In genomic region chr1:14102180-14102579, GRCh38 we compare ENCODE assay signal across 27 cellular contexts.
DNase-seq lines count a peak whose midpoint lies in the region; ATAC-seq, FAIRE-seq and TF ChIP-seq lines count a peak whose summit lies in the region.
"Had no signal": no experiment of that assay in that cellular context is flagged by ENCODE, and none has a peak within 500 bp of the region (broad histone marks: within the 10 kb centered on the region; RNA-seq: fewer than 3 reads in every experiment).

No MANE protein-coding gene starts in this region.

- H3K18ac ChIP-seq in H1 (ENCODE audit: extremely low read depth, low read length), result no peak overlapping the region

- H3K27ac ChIP-seq in H1 (ENCODE audit: low read depth, low read length), result no peak overlapping the region
- no peak overlapping the region for H3K27ac ChIP-seq in breast epithelium
- H3K27ac ChIP-seq in left ventricle myocardium inferior (replicated peaks), result no peak overlapping the region
- H3K27ac ChIP-seq: BLaER1 had no signal

- no peak overlapping the region for H3K4me3 ChIP-seq in H1 (ENCODE audit: extremely low read depth in 1 of 4, insufficient read depth in 2 of 4, low read depth in 3 of 4, low read length in 4 of 4)
- H3K4me3 ChIP-seq in breast epithelium, result no peak overlapping the region
- H3K4me3 ChIP-seq in left ventricle myocardium inferior, result no peak overlapping the region
- H3K4me3 ChIP-seq: BLaER1, GM12878 had no signal

- no peak overlapping the region for H3K27ac Mint-ChIP-seq in osteocyte (ENCODE audit: unreplicated experiment)
- H3K27ac Mint-ChIP-seq: CD4-positive, alpha-beta memory T cell; CD4-positive, CD25-positive, alpha-beta regulatory T cell; CD8-positive, alpha-beta memory T cell had no signal

- WGBS in H1 (ENCODE audit: extremely low coverage in 1 of 2, insufficient coverage in 1 of 2, insufficient read length in 1 of 2, insufficient replicate concordance in 2 of 2, low coverage in 1 of 2, low lambda C conversion rate in 2 of 2, missing lambda C conversion rate in 1 of 2), 2 experiments, result 82% methylated on average over 9 of the region's 9 CpGs; no CpG with 5 or more reads in 1 of the 2 experiments

- H4K5ac ChIP-seq in H1 (ENCODE audit: insufficient read length, low read depth, low read length), result no peak overlapping the region

- H4K8ac ChIP-seq in H1 (ENCODE audit: extremely low read depth, insufficient read depth, low read length), result no peak overlapping the region

- H2BK5ac ChIP-seq in H1 (ENCODE audit: low read depth, low read length), result no peak overlapping the region

- H3K4me2 ChIP-seq in H1 (ENCODE audit: insufficient read depth in 1 of 2, low read depth in 2 of 2, low read length in 2 of 2), result no peak overlapping the region
- H3K4me2 ChIP-seq: BLaER1 had no signal

- no peaks in the 10 kb centered on the region for H3K27me3 Mint-ChIP-seq in osteocyte (ENCODE audit: unreplicated experiment)
- H3K27me3 Mint-ChIP-seq: CD4-positive, CD25-positive, alpha-beta regulatory T cell had no signal

- H3K23ac ChIP-seq in H1 (ENCODE audit: insufficient read length), result no peak overlapping the region

- TF ChIP-seq RAD21 in H1 (IDR thresholded peaks at IDR 0.05 in 1 of 2, conservative IDR thresholded peaks at IDR 0.05 in 1 of 2; ENCODE audit: low read depth in 2 of 2, low read length in 2 of 2), result no peak

- H3K27me3 ChIP-seq in H1 (replicated peaks in 1 of 4; ENCODE audit: control insufficient read depth in 3 of 4, extremely low read depth in 1 of 4, insufficient read depth in 3 of 4, low read length in 3 of 4) (no peaks in the 10 kb centered on the region; a peak in 1 of 7 replicates), breast epithelium (no peaks in the 10 kb centered on the region), left ventricle myocardium inferior (ENCODE audit: low read depth) (peaks cover 83% of the 10 kb centered on the region)
- H3K27me3 ChIP-seq: BE2C, BLaER1 had no signal

- H3K14ac ChIP-seq in H1 (ENCODE audit: insufficient read length), result no peak overlapping the region

- H3K9me3 Mint-ChIP-seq in osteocyte (ENCODE audit: unreplicated experiment), result peaks cover 23% of the 10 kb centered on the region

- no peak overlapping the region for H4K91ac ChIP-seq in H1 (replicated peaks; ENCODE audit: insufficient read length, low read length)

- no peaks in the 10 kb centered on the region for H3K79me2 ChIP-seq in H1 (ENCODE audit: control insufficient read depth in 1 of 2, insufficient read depth in 2 of 2, low read length in 2 of 2)

- H3K36me3 ChIP-seq in H1 (ENCODE audit: control insufficient read depth in 2 of 4, insufficient read depth in 4 of 4, low read length in 3 of 4) (no peaks in the 10 kb centered on the region), breast epithelium (no peaks in the 10 kb centered on the region), left ventricle myocardium inferior (no peaks in the 10 kb centered on the region)
- H3K36me3 ChIP-seq: BE2C, BLaER1 had no signal

- H3K56ac ChIP-seq in H1 (replicated peaks; ENCODE audit: insufficient read length, low read depth, low read length), result no peak overlapping the region

- POLR2A ChIA-PET in H1 (lab: Charles Lee; ENCODE audit: partially characterized antibody), result no interaction called here

- H3K9ac ChIP-seq in H1 (replicated peaks in 1 of 4; ENCODE audit: extremely low read depth in 1 of 4, low read depth in 3 of 4, low read length in 3 of 4), result no peak overlapping the region
- H3K9ac ChIP-seq: BLaER1 had no signal

- H3K4me3 Mint-ChIP-seq in osteocyte (ENCODE audit: unreplicated experiment), result no peak overlapping the region
- H3K4me3 Mint-ChIP-seq: CD14-positive monocyte; CD4-positive, alpha-beta memory T cell; CD8-positive, alpha-beta memory T cell had no signal

- H3K23me2 ChIP-seq in H1 (ENCODE audit: low read depth, low read length), result no peaks in the 10 kb centered on the region; the same call in 1 of the 2 replicates

- H3K79me1 ChIP-seq in H1 (ENCODE audit: low read depth, low read length), result no peaks in the 10 kb centered on the region

- H3K9me3 ChIP-seq in H1 (ENCODE audit: insufficient read depth in 2 of 2, low read depth in 1 of 2, low read length in 1 of 2) (no peaks in the 10 kb centered on the region), breast epithelium (no peaks in the 10 kb centered on the region), left ventricle myocardium inferior (replicated peaks) (no peaks in the 10 kb centered on the region)
- H3K9me3 ChIP-seq: BE2C, BLaER1 had no signal

- H3K4me1 Mint-ChIP-seq in osteocyte (ENCODE audit: unreplicated experiment), result no peaks in the 10 kb centered on the region
- H3K4me1 Mint-ChIP-seq: CD14-positive monocyte; CD4-positive, alpha-beta memory T cell; CD4-positive, CD25-positive, alpha-beta regulatory T cell; CD8-positive, alpha-beta memory T cell had no signal

- H3K36me3 Mint-ChIP-seq in osteocyte (ENCODE audit: unreplicated experiment), result no peaks in the 10 kb centered on the region
- H3K36me3 Mint-ChIP-seq: CD14-positive monocyte; CD4-positive, alpha-beta memory T cell; CD4-positive, CD25-positive, alpha-beta regulatory T cell; CD8-positive, alpha-beta memory T cell had no signal

- DNase-seq in ecto neural progenitor cell (ENCODE audit: low spot score) (peak; percentile 14), H1 (ENCODE audit: low read depth in 1 of 2, low spot score in 2 of 2) (no peak), osteocyte (ENCODE audit: extremely low spot score, unreplicated experiment) (peak; percentile 64), breast epithelium (ENCODE audit: low spot score in 2 of 2) (no peak), left ventricle myocardium inferior (no peak)
- DNase-seq: 8988T; ACHN; BE2C; C1 segment of cervical spinal cord; CD4-positive, alpha-beta memory T cell; CD4-positive, CD25-positive, alpha-beta regulatory T cell; CD8-positive, alpha-beta memory T cell; COR-L47; DMS 273 treated with DMSO at 0.1 percent for 48 hours; DMS153; DMS53; DMS79; DND-41; EL; GDM1 had no signal

- no peaks in the 10 kb centered on the region for H4K20me1 ChIP-seq in H1 (replicated peaks in 1 of 2; ENCODE audit: control insufficient read depth in 1 of 2, insufficient read depth in 2 of 2, low read length in 2 of 2)
- H4K20me1 ChIP-seq: BLaER1 had no signal

- H2AK5ac ChIP-seq in H1 (ENCODE audit: low read depth, low read length), result no peak overlapping the region

- no peak for ATAC-seq in HG02884 (IDR thresholded peaks at IDR 0.05; ENCODE audit: unreplicated experiment)
- ATAC-seq: GM12878 had no signal

- H3K4ac ChIP-seq in H1 (replicated peaks; ENCODE audit: insufficient read length, low read depth, low read length), result no peak overlapping the region

- H3K4me1 ChIP-seq in H1 (replicated peaks in 1 of 4; ENCODE audit: control insufficient read depth in 3 of 4, insufficient read depth in 4 of 4, low read length in 3 of 4) (peaks cover 0 to 6% (median 3%) of the 10 kb centered on the region in 4 experiments; a peak in 2 of 7 replicates), breast epithelium (no peaks in the 10 kb centered on the region), left ventricle myocardium inferior (no peaks in the 10 kb centered on the region)
- H3K4me1 ChIP-seq: BE2C had no signal

- H2BK12ac ChIP-seq in H1 (ENCODE audit: low read depth, low read length), result no peak overlapping the region

- intact Hi-C loops in breast epithelium (cut with DNase I; ENCODE audit: low total_unique reads), result no loop called here
- intact Hi-C loops in left ventricle myocardium inferior (cut with micrococcal nuclease), result no loop called here

- H2BK15ac ChIP-seq in H1 (ENCODE audit: low read length), result no peak overlapping the region

- no peak for TF ChIP-seq EP300 in H1 (IDR thresholded peaks at IDR 0.05; ENCODE audit: borderline replicate concordance in 1 of 2, low read depth in 2 of 2, low read length in 2 of 2)

- no peak for FAIRE-seq in H1 (lab: Jason Lieb, UNC)
- FAIRE-seq: A204.1, GM12878, GM12892, GM18507 had no signal

- no peak overlapping the region for H2AFZ ChIP-seq in H1 (ENCODE audit: low read length)

- CTCF ChIA-PET in H1 (lab: Charles Lee; ENCODE audit: partially characterized antibody), result interaction anchor here (0.6 to 1.3 kb wide), 6 partner anchors 9 to 307 kb away, joined by 3 to 4 read pairs (median 3); no protein-coding TSS in a partner anchor

- TF ChIP-seq CTCF in H1 (IDR thresholded peaks at IDR 0.05; ENCODE audit: control extremely low read depth in 1 of 3, insufficient read depth in 1 of 3, low read depth in 1 of 3, low read length in 3 of 3) (no peak), osteocyte (IDR thresholded peaks at IDR 0.05) (no peak), breast epithelium (IDR thresholded peaks at IDR 0.05) (no peak), left ventricle myocardium inferior (IDR thresholded peaks at IDR 0.05; ENCODE audit: borderline replicate concordance) (no peak)

- no peak overlapping the region for H2BK120ac ChIP-seq in H1 (replicated peaks; ENCODE audit: low read depth, low read length)

- no peak overlapping the region for H2BK20ac ChIP-seq in H1 (ENCODE audit: low read length)

- TF ChIP-seq POLR2A in H1 (IDR thresholded peaks at IDR 0.05; ENCODE audit: control extremely low read depth in 1 of 2, low read depth in 2 of 2, low read length in 2 of 2) (no peak), breast epithelium (IDR thresholded peaks at IDR 0.05) (no peak)

TF ChIP-seq in H1, 55 proteins besides CTCF, POLR2A, EP300 and RAD21:
- TF ChIP-seq BACH1 (IDR thresholded peaks at IDR 0.05; ENCODE audit: low read length), result no peak
- TF ChIP-seq SRF (IDR thresholded peaks at IDR 0.05; ENCODE audit: low read depth, low read length), result no peak
- no peak for TF ChIP-seq TCF12 (IDR thresholded peaks at IDR 0.05; ENCODE audit: low read depth, low read length)
- TF ChIP-seq SIN3A (conservative IDR thresholded peaks at IDR 0.05 in 1 of 2, IDR thresholded peaks at IDR 0.05 in 1 of 2; ENCODE audit: low read depth in 1 of 2, low read length in 2 of 2), result no peak
- TF ChIP-seq ATF3 (IDR thresholded peaks at IDR 0.05; ENCODE audit: insufficient read depth, low read depth, low read length), result no peak
- TF ChIP-seq POU5F1 (IDR thresholded peaks at IDR 0.05; ENCODE audit: low read depth, low read length), result no peak
- peak; percentile 55 for TF ChIP-seq E2F6 (IDR thresholded peaks at IDR 0.05)

Comparison
In these comparisons a context has a peak if more than half of its experiments do, and no peak if none do; other contexts are left out.
1. DNase-seq: peak in ecto neural progenitor cell (single experiment) and osteocyte (single experiment); none in H1 (0 of 2), breast epithelium (0 of 2) and left ventricle myocardium inferior (single experiment).